10 cellular contexts compared by ENCODE assay signal in the genomic region with DNA sequence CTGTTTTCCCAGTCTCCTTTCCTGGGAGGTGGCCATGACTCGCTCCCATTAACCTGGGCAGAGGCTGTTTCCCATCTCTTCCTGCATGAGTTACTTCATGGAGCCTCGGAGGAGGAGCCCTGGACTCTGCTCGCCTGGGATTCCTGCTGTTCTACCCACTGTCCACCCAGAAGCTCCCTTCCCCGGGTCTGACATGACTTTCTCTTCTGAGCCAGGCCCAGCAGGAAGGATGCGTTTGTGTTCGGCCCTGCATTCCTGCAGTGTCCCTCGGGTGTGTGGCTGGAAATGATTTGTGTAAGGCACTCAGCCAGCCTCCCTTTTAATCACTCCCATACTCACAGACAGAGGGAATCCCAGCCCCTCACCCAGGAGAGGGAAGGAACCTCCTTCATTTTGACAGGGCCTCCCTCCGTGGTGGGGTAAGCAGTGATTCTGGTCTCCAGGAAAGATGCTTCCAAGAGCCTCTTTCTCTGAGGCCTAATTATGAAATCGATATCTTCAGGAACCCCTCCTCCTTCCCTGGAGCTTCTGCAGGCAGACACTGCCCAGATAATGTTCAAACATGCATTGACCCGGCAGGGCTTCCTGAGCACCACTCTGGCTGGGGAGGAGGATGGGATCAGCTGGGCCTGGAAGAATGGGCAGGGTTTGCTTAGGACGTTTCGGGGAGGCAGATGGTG. TPM values are rescaled to one million over a fixed set of nuclear protein-coding genes. Genes with fewer than 3 reads are reported as not detected.
DNase-seq lines count a peak whose midpoint lies in the region; ATAC-seq, FAIRE-seq and TF ChIP-seq lines count a peak whose summit lies in the region.
"Had no signal": no experiment of that assay in that cellular context is flagged by ENCODE, and none has a peak within 500 bp of the region (broad histone marks: within the 10 kb centered on the region; RNA-seq: fewer than 3 reads in every experiment).

No MANE protein-coding gene starts in this region.

- H3K4me1 Mint-ChIP-seq in T-helper 17 cell = peaks cover 6% of the 10 kb centered on the region

- no peaks in the 10 kb centered on the region for H3K9me3 ChIP-seq in colonic mucosa
- no peaks in the 10 kb centered on the region for H3K9me3 ChIP-seq in T-helper 17 cell (ENCODE audit: control insufficient read depth, low read length, poor library complexity, severe bottlenecking)

- H3K27me3 Mint-ChIP-seq in T-helper 17 cell = peaks cover 20% of the 10 kb centered on the region

- no peaks in the 10 kb centered on the region for H3K36me3 Mint-ChIP-seq in T-helper 17 cell (ENCODE audit: low read depth)

- no peak for TF ChIP-seq POLR2A in GM12892 (IDR thresholded peaks at IDR 0.05; ENCODE audit: low read depth, low read length)

- H3K27ac Mint-ChIP-seq in T-helper 17 cell = no peak overlapping the region
- H3K27ac Mint-ChIP-seq: activated T-cell treated with anti-CD3 and anti-CD28 coated beads, Interleukin-2, amount 50 U/mL, for 72 hours had no signal

- no peak overlapping the region for H3K27ac ChIP-seq in colonic mucosa

- no peak overlapping the region for H3K4me3 Mint-ChIP-seq in T-helper 17 cell
- H3K4me3 Mint-ChIP-seq: activated T-cell treated with anti-CD3 and anti-CD28 coated beads, Interleukin-2, amount 50 U/mL, for 72 hours had no signal

- peak overlapping the region in 1 of 2 donors; percentile 1 for H3K9ac ChIP-seq in colonic mucosa (ENCODE audit: low read depth in 2 of 2, low read length in 2 of 2)

- H3K4me3 ChIP-seq in colonic mucosa = no peak overlapping the region

- no peaks in the 10 kb centered on the region for H3K4me1 ChIP-seq in colonic mucosa

- no peaks in the 10 kb centered on the region for H3K36me3 ChIP-seq in colonic mucosa

- no peak for ATAC-seq in T-helper 17 cell
- ATAC-seq: activated T-cell treated with anti-CD3 and anti-CD28 coated beads, Interleukin-2, amount 50 U/mL, for 72 hours had no signal

- H3K27me3 ChIP-seq in colonic mucosa = no peaks in the 10 kb centered on the region

- peak; percentile 74 for DNase-seq in A172 (ENCODE audit: low spot score)
- peak; percentile 82 for DNase-seq in M059J (ENCODE audit: low read depth)
- peak; percentile 30 for DNase-seq in colonic mucosa
- peak; percentile 73 for DNase-seq in left kidney (ENCODE audit: low read depth, low spot score)
- DNase-seq in GM12892 (ENCODE audit: insufficient read length) = no peak
- DNase-seq in T-helper 17 cell = no peak
- no peak for DNase-seq in NCI-H774 (lab: John Stamatoyannopoulos, UW)
- DNase-seq in occipital lobe (lab: John Stamatoyannopoulos, UW) = no peak
- DNase-seq: activated T-cell treated with anti-CD3 and anti-CD28 coated beads, Interleukin-2, amount 50 U/mL, for 72 hours; posterior cingulate gyrus had no signal

- FAIRE-seq in GM12892 (lab: Jason Lieb, UNC) = no peak

- intact Hi-C loops in colonic mucosa (cut with DNase I) = no loop called here

- TF ChIP-seq CTCF in colonic mucosa (IDR thresholded peaks at IDR 0.05) = no peak

RNA-seq across cellular contexts. Expression of gene DLG1, which starts 41.6 kb away (rescaled TPM):
- 144 and 148 TPM in 2 replicates for total RNA-seq in A172 (2014; rRNA removed; shearing (Covaris generic))
- total RNA-seq in M059J (2014; rRNA removed; shearing (Covaris generic)) = 99.0 and 103 TPM in 2 replicates
- total RNA-seq in colonic mucosa = 100 to 1,000 TPM; 115 to 124 TPM
- 35.1 TPM for polyA plus RNA-seq in GM12892 (2012; ENCODE audit: missing spikeins)
- 10 to 100 TPM; 87.5 to 99.7 TPM for total RNA-seq in T-helper 17 cell
- total RNA-seq in occipital lobe = 142 TPM

Comparison
In these comparisons a context has a peak if more than half of its experiments do, and no peak if none do; other contexts are left out.
1. DNase-seq: peak in A172 (single experiment), M059J (single experiment), colonic mucosa (single experiment) and left kidney (single experiment); none in GM12892 (single experiment), T-helper 17 cell (0 of 3), NCI-H774 (single experiment) and occipital lobe (single experiment).